In the genomic region with DNA sequence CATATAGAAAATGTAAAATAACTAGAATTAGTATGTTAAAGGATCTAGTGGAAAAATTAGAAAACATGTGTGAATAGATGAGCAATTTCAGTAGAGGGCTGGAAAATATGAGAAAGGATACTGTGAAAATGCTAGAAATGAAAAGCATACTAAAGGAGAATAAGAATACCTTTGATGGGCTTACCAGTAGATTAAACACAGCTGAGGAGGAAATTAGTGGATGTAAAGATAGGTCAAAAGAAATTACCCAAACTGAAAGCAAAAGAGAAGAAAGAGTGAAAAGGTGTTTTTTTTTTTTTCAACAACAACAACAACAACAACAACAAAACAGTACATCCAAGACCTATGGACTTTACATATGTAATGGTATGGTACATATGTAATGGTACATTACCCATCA, we compare ENCODE assay signal across 26 cellular contexts. TPM values are rescaled to one million over a fixed set of nuclear protein-coding genes. Genes with fewer than 3 reads are reported as not detected.
DNase-seq lines count a peak whose midpoint lies in the region; ATAC-seq, FAIRE-seq and TF ChIP-seq lines count a peak whose summit lies in the region.
"Had no signal": no experiment of that assay in that cellular context is flagged by ENCODE, and none has a peak within 500 bp of the region (broad histone marks: within the 10 kb centered on the region; RNA-seq: fewer than 3 reads in every experiment).

No MANE protein-coding gene starts in this region.

- no peak overlapping the region for H2AK5ac ChIP-seq in neuronal stem cell (ENCODE audit: low read depth, low read length)

- H3K4ac ChIP-seq in neuronal stem cell (ENCODE audit: low read length), result no peak overlapping the region

- H3K36me3 ChIP-seq in SK-N-SH (replicated peaks in 1 of 2; ENCODE audit: control insufficient read depth in 1 of 2, insufficient read depth in 2 of 2, low read length in 1 of 2) (no peaks in the 10 kb centered on the region), astrocyte (ENCODE audit: insufficient read depth, low read length) (no peaks in the 10 kb centered on the region), neuronal stem cell (replicated peaks in 1 of 2; ENCODE audit: control insufficient read depth in 2 of 2, insufficient read depth in 2 of 2, low read length in 2 of 2) (no peaks in the 10 kb centered on the region)
- H3K36me3 ChIP-seq: BLaER1 treated with 17β-estradiol and CSF1 and Interleukin-3, amounts not matched to agents 10 nM and 100 nM had no signal

- H3K79me1 ChIP-seq in neuronal stem cell (ENCODE audit: low read depth, low read length), result no peaks in the 10 kb centered on the region

- H3K9me3 ChIP-seq in SK-N-SH (no peaks in the 10 kb centered on the region), astrocyte (ENCODE audit: insufficient read depth, low read depth, low read length) (no peaks in the 10 kb centered on the region), neuronal stem cell (replicated peaks in 1 of 2; ENCODE audit: control insufficient read depth in 2 of 2, insufficient read depth in 1 of 2, low read depth in 1 of 2, low read length in 2 of 2) (peaks cover 0 to 3% of the 10 kb centered on the region in 2 donors)
- H3K9me3 ChIP-seq: A549, Caco-2 had no signal

- H3K79me2 ChIP-seq in SK-N-SH (ENCODE audit: insufficient read depth) (no peaks in the 10 kb centered on the region), astrocyte (ENCODE audit: insufficient read depth, low read length) (no peaks in the 10 kb centered on the region)

- peaks cover 6% of the 10 kb centered on the region for H3K9me3 Mint-ChIP-seq in astrocyte (ENCODE audit: unreplicated experiment)

- H2AFZ ChIP-seq in SK-N-SH (ENCODE audit: low read depth) (no peak overlapping the region), astrocyte (ENCODE audit: low read depth, low read length) (no peak overlapping the region), neuronal stem cell (ENCODE audit: low read length) (no peak overlapping the region)

- DNase-seq in SK-N-SH, result no peak
- no peak for DNase-seq in D721Med (ENCODE audit: insufficient read length, low spot score)
- DNase-seq in astrocyte (ENCODE audit: low read depth), result no peak
- DNase-seq in effector CD8-positive, alpha-beta T cell (lab: John Stamatoyannopoulos, UW), result no peak
- DNase-seq in neuronal stem cell (ENCODE audit: low spot score), result no peak
- DNase-seq: AML-193; Caco-2; Calu3; CD4-positive, alpha-beta T cell; CD8-positive, alpha-beta T cell; DMS 273 treated with DMSO at 0.1 percent for 48 hours; DMS153; DMS53; DMS79; DND-41; EL; GDM1 had no signal

- peaks cover 10% of the 10 kb centered on the region for H3K4me1 Mint-ChIP-seq in astrocyte (ENCODE audit: low read depth, unreplicated experiment)
- H3K4me1 Mint-ChIP-seq: B cell had no signal

- H3K27ac Mint-ChIP-seq in astrocyte (ENCODE audit: unreplicated experiment), result no peak overlapping the region
- H3K27ac Mint-ChIP-seq: B cell; CD4-positive, alpha-beta T cell; CD8-positive, alpha-beta T cell had no signal

- H2BK120ac ChIP-seq in neuronal stem cell (ENCODE audit: low read depth, low read length), result no peak overlapping the region

- H3K27me3 Mint-ChIP-seq in astrocyte (ENCODE audit: low read depth, unreplicated experiment), result no peaks in the 10 kb centered on the region

- no peak overlapping the region for H3K14ac ChIP-seq in neuronal stem cell (ENCODE audit: low read length)

- TF ChIP-seq RAD21 in SK-N-SH (IDR thresholded peaks at IDR 0.05; ENCODE audit: low read length), result no peak

- no peak for TF ChIP-seq EP300 in SK-N-SH (IDR thresholded peaks at IDR 0.05; ENCODE audit: borderline replicate concordance in 1 of 2, low read depth in 1 of 2, low read length in 1 of 2)

- H3K4me1 ChIP-seq in SK-N-SH (ENCODE audit: control insufficient read depth in 1 of 2, insufficient read depth in 2 of 2, low read depth in 1 of 2, low read length in 1 of 2) (no peaks in the 10 kb centered on the region; a peak in 1 of 4 replicates), astrocyte (ENCODE audit: insufficient read depth, low read length) (no peaks in the 10 kb centered on the region), neuronal stem cell (ENCODE audit: control insufficient read depth in 2 of 2, insufficient read depth in 1 of 2, low read depth in 1 of 2, low read length in 2 of 2) (peaks cover 3% of the 10 kb centered on the region in 2 donors)
- H3K4me1 ChIP-seq: Caco-2 had no signal

- H4K20me1 ChIP-seq in SK-N-SH (ENCODE audit: insufficient read depth) (no peaks in the 10 kb centered on the region), astrocyte (ENCODE audit: insufficient read depth, low read length) (no peaks in the 10 kb centered on the region)
- H4K20me1 ChIP-seq: BLaER1 treated with 17β-estradiol and CSF1 and Interleukin-3, amounts not matched to agents 10 nM and 100 nM had no signal

- no peak overlapping the region for H3K23ac ChIP-seq in neuronal stem cell (ENCODE audit: low read depth, low read length, poor library complexity)

- H3K4me2 ChIP-seq in SK-N-SH, result no peak overlapping the region
- H3K4me2 ChIP-seq in astrocyte (ENCODE audit: low read length), result no peak overlapping the region
- H3K4me2 ChIP-seq in neuronal stem cell (ENCODE audit: insufficient read depth, low read length, poor library complexity, severe bottlenecking), result no peak overlapping the region
- H3K4me2 ChIP-seq: A549; BLaER1 treated with 17β-estradiol and CSF1 and Interleukin-3, amounts not matched to agents 10 nM and 100 nM had no signal

- H3F3A ChIP-seq in SK-N-SH (replicated peaks; ENCODE audit: insufficient read depth), result peaks cover 3% of the 10 kb centered on the region

- CTCF ChIA-PET in SK-N-SH (lab: Yijun Ruan, JAX), result interaction anchor here (0.7 to 1.5 kb wide), 2 partner anchors 12 to 29 kb away, joined by 3 read pairs; no protein-coding TSS in a partner anchor

- H4K91ac ChIP-seq in neuronal stem cell (ENCODE audit: low read depth, low read length, poor library complexity), result no peak overlapping the region

- no peak overlapping the region for H3K4me3 ChIP-seq in SK-N-SH (ENCODE audit: low read depth in 2 of 2, low read length in 1 of 2)
- no peak overlapping the region for H3K4me3 ChIP-seq in astrocyte (ENCODE audit: insufficient read depth, low read depth, low read length)
- no peak overlapping the region for H3K4me3 ChIP-seq in neuronal stem cell (ENCODE audit: low read length in 2 of 2)
- H3K4me3 ChIP-seq: A549; BLaER1 treated with 17β-estradiol and CSF1 and Interleukin-3, amounts not matched to agents 10 nM and 100 nM; GM12878 had no signal

- no peak overlapping the region for H2BK15ac ChIP-seq in neuronal stem cell (ENCODE audit: low read length)

- H3K36me3 Mint-ChIP-seq in astrocyte (ENCODE audit: low read depth, unreplicated experiment), result no peaks in the 10 kb centered on the region
- H3K36me3 Mint-ChIP-seq: CD8-positive, alpha-beta T cell had no signal

- FAIRE-seq in D721Med (lab: Jason Lieb, UNC) (peak; percentile 88), astrocyte (lab: Jason Lieb, UNC) (peak; percentile 34)
- FAIRE-seq: A549, GM12878, GM12892, GM18507 had no signal

- no peak overlapping the region for H3K4me3 Mint-ChIP-seq in astrocyte (ENCODE audit: unreplicated experiment)
- H3K4me3 Mint-ChIP-seq: B cell; CD4-positive, alpha-beta T cell; CD8-positive, alpha-beta T cell had no signal

- H4K8ac ChIP-seq in neuronal stem cell (ENCODE audit: low read depth, low read length), result no peak overlapping the region

- ATAC-seq in SK-N-SH treated with all-trans-retinoic acid at 6 μM for 48 hours, result no peak
- ATAC-seq: A549; CD8-positive, alpha-beta T cell; GM12878 had no signal

- no peaks in the 10 kb centered on the region for H3K9me2 ChIP-seq in SK-N-SH

- POLR2A ChIA-PET in SK-N-SH (lab: Yijun Ruan, JAX), result no interaction called here

- H3K18ac ChIP-seq in neuronal stem cell (ENCODE audit: low read length), result no peak overlapping the region

- H2BK5ac ChIP-seq in neuronal stem cell (ENCODE audit: low read length), result no peak overlapping the region

- no peak for TF ChIP-seq CTCF in SK-N-SH (IDR thresholded peaks at IDR 0.05)
- TF ChIP-seq CTCF in D721Med (IDR thresholded peaks at IDR 0.05; ENCODE audit: insufficient read depth, missing control alignments), result no peak
- TF ChIP-seq CTCF in astrocyte (IDR thresholded peaks at IDR 0.05; ENCODE audit: insufficient read depth, low read depth, low read length), result no peak

- H3K9ac ChIP-seq in SK-N-SH (no peak overlapping the region), astrocyte (ENCODE audit: low read length) (no peak overlapping the region), neuronal stem cell (ENCODE audit: low read depth, low read length, poor library complexity) (no peak overlapping the region)
- H3K9ac ChIP-seq: BLaER1 treated with 17β-estradiol and CSF1 and Interleukin-3, amounts not matched to agents 10 nM and 100 nM had no signal

- no peak overlapping the region for H2BK12ac ChIP-seq in neuronal stem cell (ENCODE audit: low read length)

- H3K27ac ChIP-seq in SK-N-SH (ENCODE audit: low read depth in 2 of 2, low read length in 1 of 2), result no peak overlapping the region
- H3K27ac ChIP-seq in astrocyte (ENCODE audit: low read depth, low read length), result no peak overlapping the region
- H3K27ac ChIP-seq in neuronal stem cell (replicated peaks; ENCODE audit: low read length), result no peak overlapping the region
- H3K27ac ChIP-seq: 22Rv1; A549; BLaER1 treated with 17β-estradiol and CSF1 and Interleukin-3, amounts not matched to agents 10 nM and 100 nM; C4-2B had no signal

- no peaks in the 10 kb centered on the region for H3K27me3 ChIP-seq in SK-N-SH (ENCODE audit: insufficient read depth)
- no peaks in the 10 kb centered on the region for H3K27me3 ChIP-seq in astrocyte (ENCODE audit: insufficient read depth, low read length)
- peaks cover 0 to 3% (median 0%) of the 10 kb centered on the region in 3 experiments for H3K27me3 ChIP-seq in neuronal stem cell (ENCODE audit: control insufficient read depth in 3 of 3, insufficient read depth in 3 of 3, low read depth in 1 of 3, low read length in 3 of 3)
- H3K27me3 ChIP-seq: BLaER1 treated with 17β-estradiol and CSF1 and Interleukin-3, amounts not matched to agents 10 nM and 100 nM had no signal

TF ChIP-seq in SK-N-SH treated with all-trans-retinoic acid at 6 μM for 48 hours, 23 proteins besides CTCF, POLR2A, EP300 and RAD21 (continues in another document):
- TF ChIP-seq ZFP30 (CRISPR knock-in tag; IDR thresholded peaks at IDR 0.05) (peak; percentile 82), ZNF8 (CRISPR knock-in tag; IDR thresholded peaks at IDR 0.05) (peak; percentile 46; the same call in 1 of the 2 replicates)

TF ChIP-seq in SK-N-SH, 30 proteins besides CTCF, POLR2A, EP300 and RAD21:
- no peak for TF ChIP-seq FOSL2 (IDR thresholded peaks at IDR 0.05; ENCODE audit: borderline replicate concordance, low read depth)

RNA-seq across cellular contexts. Expression of a gene that starts 41.0 kb away (rescaled TPM):
- polyA plus RNA-seq in SK-N-SH (2012; rRNA removed), result 47.2 and 47.8 TPM in 2 replicates
- 20.8 and 27.3 TPM in 2 replicates for polyA plus RNA-seq in SK-N-SH (2012; cell fraction: cytosol; rRNA removed)
- 157 and 177 TPM in 2 replicates for polyA plus RNA-seq in SK-N-SH (2012; cell fraction: nucleus; rRNA removed)
- 93.6 and 101 TPM in 2 replicates for total RNA-seq in astrocyte
- 20.8 TPM for polyA plus RNA-seq in neuronal stem cell (2013, experiment 1 of 2)
- polyA plus RNA-seq in neuronal stem cell (2013, experiment 2 of 2), result 20.2 TPM
